In genomic region chr15:48120751-48121150, GRCh38 we compare ENCODE assay signal across 25 cellular contexts. TPM values are rescaled to one million over a fixed set of nuclear protein-coding genes. Genes with fewer than 3 reads are reported as not detected.
DNase-seq lines count a peak whose midpoint lies in the region; ATAC-seq, FAIRE-seq and TF ChIP-seq lines count a peak whose summit lies in the region.
"Had no signal": no experiment of that assay in that cellular context is flagged by ENCODE, and none has a peak within 500 bp of the region (broad histone marks: within the 10 kb centered on the region; RNA-seq: fewer than 3 reads in every experiment).

SLC24A5 (plus strand) TSS chr15:48120990; CDS start chr15:48121045, 55 bp downstream.

- FAIRE-seq in keratinocyte (lab: Jason Lieb, UNC) = no peak
- FAIRE-seq: G401.6 had no signal

- H3K9me3 ChIP-seq in SK-N-SH (no peaks in the 10 kb centered on the region), WERI-Rb-1 (ENCODE audit: severe bottlenecking) (no peaks in the 10 kb centered on the region), keratinocyte (ENCODE audit: control insufficient read depth, low read depth, low read length) (no peaks in the 10 kb centered on the region), spleen (no peaks in the 10 kb centered on the region)
- H3K9me3 ChIP-seq: BE2C, MG63, SJSA1 had no signal

- dilution Hi-C loops in keratinocyte (cut with MboI; ENCODE audit: extremely low pct_ligation_motif_present, low sequenced_read_pairs) = no loop called here

- peaks cover 13% of the 10 kb centered on the region for H3K27me3 Mint-ChIP-seq in activated T-cell treated with anti-CD3 and anti-CD28 coated beads, Interleukin-2, amount 50 U/mL, for 72 hours (ENCODE audit: low read depth)
- H3K27me3 Mint-ChIP-seq: CD4-positive, CD25-positive, alpha-beta regulatory T cell had no signal

- H3K9me3 Mint-ChIP-seq in activated T-cell treated with anti-CD3 and anti-CD28 coated beads, Interleukin-2, amount 50 U/mL, for 72 hours = peaks cover 0 to 3% of the 10 kb centered on the region in 2 donors

- TF ChIP-seq RAD21 in SK-N-SH (IDR thresholded peaks at IDR 0.05; ENCODE audit: low read length) = no peak

- POLR2A ChIA-PET in SK-N-SH (lab: Yijun Ruan, JAX) = interaction anchor here (0.5 to 0.7 kb wide), 2 partner anchors 58 to 180 kb away, joined by 3 read pairs; partner anchors contain the start of gene MYEF2

- no peaks in the 10 kb centered on the region for H3K4me1 Mint-ChIP-seq in activated T-cell treated with anti-CD3 and anti-CD28 coated beads, Interleukin-2, amount 50 U/mL, for 72 hours (ENCODE audit: low read depth)
- H3K4me1 Mint-ChIP-seq: CD4-positive, CD25-positive, alpha-beta regulatory T cell had no signal

- TF ChIP-seq EP300 in SK-N-SH (IDR thresholded peaks at IDR 0.05; ENCODE audit: borderline replicate concordance in 1 of 2, low read depth in 1 of 2, low read length in 1 of 2) = no peak

- no peaks in the 10 kb centered on the region for H3K36me3 Mint-ChIP-seq in activated T-cell treated with anti-CD3 and anti-CD28 coated beads, Interleukin-2, amount 50 U/mL, for 72 hours (ENCODE audit: insufficient read depth in 2 of 2)
- H3K36me3 Mint-ChIP-seq: CD4-positive, CD25-positive, alpha-beta regulatory T cell had no signal

- H3K27ac Mint-ChIP-seq in activated T-cell treated with anti-CD3 and anti-CD28 coated beads, Interleukin-2, amount 50 U/mL, for 72 hours = no peak within 1 kb of the TSS
- H3K27ac Mint-ChIP-seq: CD4-positive, CD25-positive, alpha-beta regulatory T cell had no signal

- H3K4me3 ChIP-seq in SK-N-SH (ENCODE audit: low read depth in 2 of 2, low read length in 1 of 2) (no peak within 1 kb of the TSS), WERI-Rb-1 (ENCODE audit: low read depth, low read length) (no peak within 1 kb of the TSS), keratinocyte (ENCODE audit: control insufficient read depth in 2 of 3, extremely low read depth in 1 of 3, insufficient read depth in 2 of 3, low read depth in 1 of 3, low read length in 3 of 3) (no peak within 1 kb of the TSS), spleen (no peak within 1 kb of the TSS)
- H3K4me3 ChIP-seq: MG63, SJSA1 had no signal

- CTCF ChIA-PET in SK-N-SH (lab: Yijun Ruan, JAX) = interaction anchor here (1.1 to 2.0 kb wide), 3 partner anchors 9 to 130 kb away, joined by 4 to 6 read pairs (median 4); no protein-coding TSS in a partner anchor

- 0 out of 2 replicates have a peak within 1 kb of the TSS, but pooled peaks have one; percentile 16 for H2AFZ ChIP-seq in SK-N-SH (ENCODE audit: low read depth)
- peak within 1 kb of the TSS; percentile 13 for H2AFZ ChIP-seq in keratinocyte (ENCODE audit: control insufficient read depth, low read length)

- H3K27me3 ChIP-seq in SK-N-SH (ENCODE audit: insufficient read depth) = no peaks in the 10 kb centered on the region
- H3K27me3 ChIP-seq in WERI-Rb-1 (ENCODE audit: insufficient read depth, low read depth, severe bottlenecking) = no peaks in the 10 kb centered on the region
- H3K27me3 ChIP-seq in keratinocyte (ENCODE audit: control insufficient read depth, extremely low read depth, insufficient read depth, low read length) = no peaks in the 10 kb centered on the region
- peaks cover 0 to 4% (median 0%) of the 10 kb centered on the region in 7 donors for H3K27me3 ChIP-seq in spleen (replicated peaks in 1 of 7)
- H3K27me3 ChIP-seq: BE2C, SJSA1 had no signal

- no peak for DNase-seq in SK-N-SH
- peak; percentile 11 for DNase-seq in WERI-Rb-1
- DNase-seq in keratinocyte (ENCODE audit: low read depth, low spot score) = no peak
- DNase-seq in spleen = peak; percentile 47
- no peak for DNase-seq in activated T-cell treated with anti-CD3 and anti-CD28 coated beads, Interleukin-2, amount 50 U/mL, for 72 hours
- no peak for DNase-seq in Kasumi-1 (lab: John Stamatoyannopoulos, UW)
- no peak for DNase-seq in NCI-H187 (lab: John Stamatoyannopoulos, UW)
- DNase-seq: BE2C; CD4-positive, CD25-positive, alpha-beta regulatory T cell; COR-L47; H7; MG63; NCI-H1092; NCI-H1694; NCI-H2107; NCI-H510A; NCI-H748 treated with DMSO at 0.1 percent for 48 hours; PC-3 had no signal

- intact Hi-C loops in spleen (cut with DNase I; ENCODE audit: low total_unique reads) = no loop called here

- TF ChIP-seq CTCF in SK-N-SH (IDR thresholded peaks at IDR 0.05) (no peak), WERI-Rb-1 (IDR thresholded peaks at IDR 0.05; ENCODE audit: low read depth, low read length) (no peak), keratinocyte (optimal IDR thresholded peaks at IDR 0.05 in 1 of 3, IDR thresholded peaks at IDR 0.05 in 1 of 3, conservative IDR thresholded peaks at IDR 0.05 in 1 of 3; ENCODE audit: extremely low read depth in 1 of 3, insufficient read depth in 2 of 3, low read length in 3 of 3) (no peak), spleen (IDR thresholded peaks at IDR 0.05 in 8 of 11, conservative IDR thresholded peaks at IDR 0.05 in 3 of 11) (no peak)

- H3K4me3 Mint-ChIP-seq in activated T-cell treated with anti-CD3 and anti-CD28 coated beads, Interleukin-2, amount 50 U/mL, for 72 hours = no peak within 1 kb of the TSS
- H3K4me3 Mint-ChIP-seq: CD4-positive, CD25-positive, alpha-beta regulatory T cell had no signal

- H3K4me1 ChIP-seq in SK-N-SH (ENCODE audit: control insufficient read depth in 1 of 2, insufficient read depth in 2 of 2, low read depth in 1 of 2, low read length in 1 of 2) (peaks cover 0 to 2% of the 10 kb centered on the region in 2 experiments; a peak in 1 of 4 replicates), keratinocyte (ENCODE audit: control insufficient read depth, extremely low read depth, insufficient read depth, low read length) (no peaks in the 10 kb centered on the region), spleen (no peaks in the 10 kb centered on the region)
- H3K4me1 ChIP-seq: BE2C, SJSA1 had no signal

- H3K9ac ChIP-seq in SK-N-SH = no peak within 1 kb of the TSS
- H3K9ac ChIP-seq in keratinocyte (ENCODE audit: control insufficient read depth, extremely low read depth, insufficient read depth, low read length) = no peak within 1 kb of the TSS

- H3K27ac ChIP-seq in SK-N-SH (ENCODE audit: low read depth in 2 of 2, low read length in 1 of 2) (no peak within 1 kb of the TSS), WERI-Rb-1 (no peak within 1 kb of the TSS), keratinocyte (ENCODE audit: control insufficient read depth, insufficient read depth, low read length) (no peak within 1 kb of the TSS), spleen (no peak within 1 kb of the TSS)
- H3K27ac ChIP-seq: HL-60, RWPE1, SJSA1 had no signal

- no peaks in the 10 kb centered on the region for H3F3A ChIP-seq in SK-N-SH (replicated peaks; ENCODE audit: insufficient read depth)

- no peak within 1 kb of the TSS for H3K4me2 ChIP-seq in SK-N-SH
- no peak within 1 kb of the TSS for H3K4me2 ChIP-seq in keratinocyte (ENCODE audit: control insufficient read depth, extremely low read depth, insufficient read depth, low read depth, low read length)

- no peak for ATAC-seq in SK-N-SH treated with all-trans-retinoic acid at 6 μM for 48 hours
- ATAC-seq in activated T-cell treated with anti-CD3 and anti-CD28 coated beads, Interleukin-2, amount 50 U/mL, for 72 hours (replicated peaks in 1 of 2) = no peak
- ATAC-seq: PC-3 had no signal

- no peaks in the 10 kb centered on the region for H3K9me2 ChIP-seq in SK-N-SH

- no peaks in the 10 kb centered on the region for H4K20me1 ChIP-seq in SK-N-SH (ENCODE audit: insufficient read depth)
- no peaks in the 10 kb centered on the region for H4K20me1 ChIP-seq in keratinocyte (ENCODE audit: control insufficient read depth, extremely low read depth, insufficient read depth, low read length)

- no peaks in the 10 kb centered on the region for H3K79me2 ChIP-seq in SK-N-SH (ENCODE audit: insufficient read depth)
- H3K79me2 ChIP-seq in keratinocyte (ENCODE audit: control insufficient read depth, insufficient read depth, low read length) = no peaks in the 10 kb centered on the region

- 75% methylated on average over 4 of the region's 7 CpGs for WGBS in SK-N-SH (ENCODE audit: low lambda C conversion rate)
- WGBS in spleen, 5 donors = 75 to 83% (median 78%) methylated on average over 7 of the region's 7 CpGs

- H3K36me3 ChIP-seq in SK-N-SH (replicated peaks in 1 of 2; ENCODE audit: control insufficient read depth in 1 of 2, insufficient read depth in 2 of 2, low read length in 1 of 2) (no peaks in the 10 kb centered on the region), WERI-Rb-1 (no peaks in the 10 kb centered on the region), keratinocyte (ENCODE audit: control insufficient read depth in 2 of 2, extremely low read depth in 1 of 2, insufficient read depth in 2 of 2, low read length in 2 of 2) (no peaks in the 10 kb centered on the region), spleen (no peaks in the 10 kb centered on the region)
- H3K36me3 ChIP-seq: BE2C, MG63, SJSA1 had no signal

- H3K9me1 ChIP-seq in keratinocyte (ENCODE audit: control insufficient read depth, extremely low read depth, insufficient read depth, low read length) = no peaks in the 10 kb centered on the region

- no peak for TF ChIP-seq POLR2A in spleen (IDR thresholded peaks at IDR 0.05)

TF ChIP-seq in SK-N-SH, 30 proteins besides CTCF, POLR2A, EP300 and RAD21 (continues in another document):
- TF ChIP-seq FOXJ3 (CRISPR knock-in tag; IDR thresholded peaks at IDR 0.05) (no peak), YY1 (IDR thresholded peaks at IDR 0.05; ENCODE audit: low read depth) (no peak), GATA2 (CRISPR knock-in tag; IDR thresholded peaks at IDR 0.05) (no peak)

TF ChIP-seq in SK-N-SH treated with all-trans-retinoic acid at 6 μM for 48 hours, 23 proteins besides CTCF, POLR2A, EP300 and RAD21 (continues in another document):
- TF ChIP-seq PPARA (CRISPR knock-in tag; IDR thresholded peaks at IDR 0.05; ENCODE audit: borderline replicate concordance) = no peak

RNA-seq across cellular contexts. Expression of gene SLC24A5, which starts in this region (rescaled TPM):
- not detected in 2 replicates for polyA plus RNA-seq in SK-N-SH (2012; rRNA removed)
- polyA plus RNA-seq in SK-N-SH (2012; cell fraction: cytosol; rRNA removed) = 0.01 TPM in 1 of 2 replicates, not detected in the other
- not detected in 2 replicates for polyA plus RNA-seq in SK-N-SH (2012; cell fraction: nucleus; rRNA removed)
- polyA plus RNA-seq in keratinocyte = 0.04 TPM in 1 of 3 replicates, not detected in the others
- polyA plus RNA-seq in keratinocyte (2011; ENCODE audit: low read depth) = not detected
- 0.04 and 0.07 TPM in 2 replicates for polyA plus RNA-seq in keratinocyte (2011; cell fraction: cytosol; rRNA removed)
- not detected in 2 replicates for polyA plus RNA-seq in keratinocyte (2011; cell fraction: nucleus; rRNA removed)
- polyA plus RNA-seq in keratinocyte (2012; ENCODE audit: low replicate concordance) = not detected in 2 replicates
- not detected in 3 replicates for polyA minus RNA-seq in keratinocyte
- not detected for polyA minus RNA-seq in keratinocyte (2011; cell fraction: cytosol; rRNA and poly(A)+ RNA removed)
- not detected in 2 replicates for polyA minus RNA-seq in keratinocyte (2011; cell fraction: nucleus; rRNA and poly(A)+ RNA removed)
- total RNA-seq in spleen = not detected
- polyA plus RNA-seq in spleen = under 1 TPM in 1 of 3 donors, not detected in 2; 0.06 TPM
- not detected for total RNA-seq in activated T-cell treated with anti-CD3 and anti-CD28 coated beads, Interleukin-2, amount 50 U/mL, for 72 hours
- total RNA-seq: A172; CD4-positive, CD25-positive, alpha-beta regulatory T cell; HT1080; PC-3; SJSA1 had no signal
- polyA plus RNA-seq: CD4-positive, CD25-positive, alpha-beta regulatory T cell had no signal

Comparison
In these comparisons a context has a peak if more than half of its experiments do, and no peak if none do; other contexts are left out.
1. Peak in DNase-seq in spleen; RNA of the gene not detected or under 1 TPM.